ENCODE assay signal across 9 cellular contexts in the genomic region with DNA sequence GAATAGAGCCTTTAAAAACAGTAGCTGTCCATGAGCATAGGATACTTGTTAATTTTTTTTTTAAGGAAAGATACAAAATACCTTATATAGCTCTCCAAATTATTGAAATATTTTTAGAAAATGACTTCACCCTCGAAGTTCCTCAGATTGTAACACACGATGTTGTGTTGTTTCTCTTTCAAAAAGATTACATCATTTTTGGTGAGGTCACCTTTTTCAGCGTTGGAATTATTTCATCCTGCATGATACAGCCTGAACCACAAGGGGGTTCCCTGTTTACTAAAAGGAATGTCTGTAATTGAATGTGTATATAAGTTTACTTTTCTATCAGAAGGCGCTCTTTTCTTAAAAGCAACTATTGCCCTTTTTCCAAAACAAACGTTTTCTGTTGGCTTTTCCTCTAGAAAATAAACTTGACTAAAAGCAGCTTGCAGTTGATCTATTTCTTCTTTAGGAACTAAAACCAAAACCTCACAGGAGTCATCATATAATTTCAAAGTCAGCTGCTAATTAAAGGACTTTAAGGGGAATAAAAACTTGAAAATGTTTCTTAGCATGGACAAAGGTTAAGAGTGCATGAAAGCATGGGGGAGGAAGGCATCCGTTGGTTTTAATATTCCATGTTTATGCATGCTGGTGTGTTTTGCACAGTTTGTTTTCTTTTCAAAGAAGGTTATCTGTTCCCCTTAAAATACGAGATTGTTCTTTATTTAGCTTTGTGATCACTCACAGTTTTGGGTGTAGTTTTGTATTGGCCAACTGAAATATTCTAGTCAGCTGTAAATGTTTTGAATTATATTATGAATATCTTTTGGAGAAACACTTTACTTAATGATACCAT. TPM values are rescaled to one million over a fixed set of nuclear protein-coding genes. Genes with fewer than 3 reads are reported as not detected.
DNase-seq lines count a peak whose midpoint lies in the region; ATAC-seq and TF ChIP-seq lines count a peak whose summit lies in the region.
"Had no signal": no experiment of that assay in that cellular context is flagged by ENCODE, and none has a peak within 500 bp of the region (broad histone marks: within the 10 kb centered on the region; RNA-seq: fewer than 3 reads in every experiment).

No MANE protein-coding gene starts in this region.

- peak; percentile 59 for ATAC-seq in GM21576 (IDR thresholded peaks at IDR 0.05; ENCODE audit: unreplicated experiment)
- ATAC-seq in foreskin keratinocyte, result peak; percentile 64

- H3K79me1 ChIP-seq in trophoblast cell (ENCODE audit: low read length), result no peaks in the 10 kb centered on the region

- H3K9ac ChIP-seq in trophoblast cell (ENCODE audit: low read length), result no peak overlapping the region

- H2AFZ ChIP-seq in trophoblast cell (ENCODE audit: insufficient read depth, low read length, poor library complexity), result no peak overlapping the region

- no peaks in the 10 kb centered on the region for H3K79me2 ChIP-seq in trophoblast cell (ENCODE audit: control insufficient read depth, insufficient read depth, low read length, poor library complexity)

- no peak overlapping the region for H3K4ac ChIP-seq in trophoblast cell (ENCODE audit: low read depth, low read length)

- H3K4me2 ChIP-seq in trophoblast cell (ENCODE audit: low read length), result no peak overlapping the region

- no peak overlapping the region for H3K18ac ChIP-seq in trophoblast cell (ENCODE audit: low read length)

- H3K4me1 ChIP-seq in foreskin keratinocyte (peaks cover 33% of the 10 kb centered on the region), trophoblast cell (ENCODE audit: control insufficient read depth in 1 of 2, insufficient read depth in 2 of 2, low read length in 2 of 2) (no peaks in the 10 kb centered on the region)

- no peak overlapping the region for H2BK5ac ChIP-seq in trophoblast cell (ENCODE audit: low read depth, low read length, poor library complexity)

- no peak overlapping the region for H2AK5ac ChIP-seq in trophoblast cell (ENCODE audit: low read length)

- TF ChIP-seq CTCF in VCaP (conservative IDR thresholded peaks at IDR 0.05), result peak; percentile 20
- peak; percentile 78 for TF ChIP-seq CTCF in foreskin keratinocyte (conservative IDR thresholded peaks at IDR 0.05)

- H3K36me3 ChIP-seq in trophoblast cell (ENCODE audit: control insufficient read depth in 1 of 2, insufficient read depth in 2 of 2, low read length in 2 of 2), result no peaks in the 10 kb centered on the region

- H3K27ac ChIP-seq in VCaP (peak overlapping the region; percentile 35), foreskin keratinocyte (peak overlapping the region; percentile 75), trophoblast cell (ENCODE audit: low read depth, low read length) (no peak overlapping the region)

- H4K12ac ChIP-seq in trophoblast cell (ENCODE audit: low read depth, low read length), result no peak overlapping the region

- H3K9me3 ChIP-seq in trophoblast cell (ENCODE audit: insufficient read depth, low read depth, low read length), result peaks cover 2% of the 10 kb centered on the region

- H3K27me3 ChIP-seq in foreskin keratinocyte (no peaks in the 10 kb centered on the region), trophoblast cell (ENCODE audit: insufficient read depth, low read length) (no peaks in the 10 kb centered on the region)

- H2BK12ac ChIP-seq in trophoblast cell (ENCODE audit: low read length), result no peak overlapping the region

- no peak overlapping the region for H3K14ac ChIP-seq in trophoblast cell (ENCODE audit: low read length)

- H4K91ac ChIP-seq in trophoblast cell (ENCODE audit: low read depth, low read length), result no peak overlapping the region

- DNase-seq in NCI-H82 (lab: John Stamatoyannopoulos, UW) (peak; percentile 31), NCI-H82 treated with DMSO at 0.1 percent for 48 hours (lab: John Stamatoyannopoulos, UW; ENCODE audit: unreplicated experiment) (no peak), foreskin keratinocyte (peak; percentile 74 to 88), trophoblast cell (peak; percentile 52 to 93), NCI-H510A (lab: John Stamatoyannopoulos, UW) (no peak)
- peak; percentile 48 for DNase-seq in Jurkat, Clone E6-1 (ENCODE audit: low read depth, low spot score)

- no peak overlapping the region for H2BK120ac ChIP-seq in trophoblast cell (ENCODE audit: insufficient read depth, low read length, poor library complexity)

- H3K23ac ChIP-seq in trophoblast cell (ENCODE audit: low read length), result no peak overlapping the region

- no peak overlapping the region for H4K8ac ChIP-seq in trophoblast cell (ENCODE audit: low read depth, low read length)

- WGBS in trophoblast cell (ENCODE audit: extremely low coverage, insufficient coverage, insufficient read length), result no CpG with 5 or more reads among the region's 7 CpGs

- H3K4me3 ChIP-seq in Jurkat, Clone E6-1 (ENCODE audit: low read length), result no peak overlapping the region
- H3K4me3 ChIP-seq in trophoblast cell (ENCODE audit: low read depth, low read length), result no peak overlapping the region
- H3K4me3 ChIP-seq: skin epidermis had no signal

RNA-seq across cellular contexts. Expression of gene LYSMD4, which starts 29.4 kb away (rescaled TPM):
- polyA plus RNA-seq in Jurkat, Clone E6-1 (2012; ENCODE audit: insufficient read depth, insufficient read length), result 11.7 TPM
- total RNA-seq in foreskin keratinocyte, result 7.5 and 10.9 TPM in 2 replicates
- polyA plus RNA-seq in foreskin keratinocyte, result 5.9 and 7.7 TPM in 2 replicates
- 3.6 and 4.1 TPM in 2 replicates for polyA plus RNA-seq in trophoblast cell (2013)

Comparison
In these comparisons a context has a peak if more than half of its experiments do, and no peak if none do; other contexts are left out.
1. DNase-seq: peak in NCI-H82 (single experiment), Jurkat, Clone E6-1 (single experiment), foreskin keratinocyte (2 of 2) and trophoblast cell (2 of 2); none in NCI-H82 treated with DMSO at 0.1 percent for 48 hours (single experiment) and NCI-H510A (single experiment).